8 cellular contexts compared by ENCODE assay signal in genomic region chr6:31582230-31582601, GRCh38. TPM values are rescaled to one million over a fixed set of nuclear protein-coding genes. Genes with fewer than 3 reads are reported as not detected.
DNase-seq lines count a peak whose midpoint lies in the region; ATAC-seq and TF ChIP-seq lines count a peak whose summit lies in the region.

LTB (minus strand) TSS chr6:31582424; CDS start chr6:31582417, 7 bp downstream.

- CTCF ChIA-PET in CD8-positive, alpha-beta T cell (lab: Charles Lee) = interaction anchor here (0.7 to 36.4 kb wide), 5 partner anchors 9 to 79 kb away, joined by 3 to 1206 read pairs (median 448); partner anchors contain the start of genes ATP6V1G2, C6orf47, DDX39B and LST1

- DNase-seq in CD8-positive, alpha-beta T cell = peak in 6 of 7 experiments; percentile 62 to 89 (median 72)
- DNase-seq in T follicular helper cell (ENCODE audit: low read depth) (peak; percentile 67), cardiac fibroblast (ENCODE audit: low read depth in 2 of 2) (no peak), mucosa of descending colon (peak in 2 of 3 donors; percentile 51 to 83), vagina (ENCODE audit: extremely low spot score in 2 of 2) (no peak), NCI-H1436 treated with DMSO at 0.1 percent for 48 hours (lab: John Stamatoyannopoulos, UW) (no peak), HPDE6-E6E7 (ENCODE audit: extremely low spot score) (no peak)

- H3K27ac ChIP-seq in CD8-positive, alpha-beta T cell (ENCODE audit: low read depth, low read length) = peak within 1 kb of the TSS; percentile 77
- H3K27ac ChIP-seq in vagina = peak within 1 kb of the TSS; percentile 92

- H3K36me3 ChIP-seq in CD8-positive, alpha-beta T cell (ENCODE audit: insufficient read depth, low read length) = no peaks in the 10 kb centered on the region
- no peaks in the 10 kb centered on the region for H3K36me3 ChIP-seq in mucosa of descending colon (ENCODE audit: low read depth)
- no peaks in the 10 kb centered on the region for H3K36me3 ChIP-seq in vagina

- TF ChIP-seq POLR2A in vagina (IDR thresholded peaks at IDR 0.05) = no peak

- peak within 1 kb of the TSS; percentile 96 for H3K27ac Mint-ChIP-seq in CD8-positive, alpha-beta T cell

- H3K4me3 ChIP-seq in CD8-positive, alpha-beta T cell (ENCODE audit: low read depth, low read length) = peak within 1 kb of the TSS; percentile 92
- H3K4me3 ChIP-seq in cardiac fibroblast (replicated peaks in 1 of 2; ENCODE audit: low read depth in 2 of 2, low read length in 2 of 2) (peak within 1 kb of the TSS; percentile 84 to 90), mucosa of descending colon (peak within 1 kb of the TSS; percentile 23), vagina (peak within 1 kb of the TSS; percentile 68 to 74)

- H3K27me3 ChIP-seq in CD8-positive, alpha-beta T cell (ENCODE audit: insufficient read depth, low read length) = no peaks in the 10 kb centered on the region
- no peaks in the 10 kb centered on the region for H3K27me3 ChIP-seq in vagina

- POLR2A ChIA-PET in CD8-positive, alpha-beta T cell (lab: Charles Lee) = interaction anchor here (0.7 to 16.5 kb wide), 19 partner anchors 8 to 233 kb away, joined by 3 to 387 read pairs (median 8); partner anchors contain the start of genes ATP6V1G2, BAG6, C6orf47 and DDX39B

- H3K36me3 Mint-ChIP-seq in CD8-positive, alpha-beta T cell = peaks cover 34% of the 10 kb centered on the region

- ATAC-seq in CD8-positive, alpha-beta T cell = peak; percentile 57
- peak; percentile 46 for ATAC-seq in mucosa of descending colon
- ATAC-seq in GM18868 (IDR thresholded peaks at IDR 0.05; ENCODE audit: unreplicated experiment) = no peak

- H3K27me3 Mint-ChIP-seq in CD8-positive, alpha-beta T cell (ENCODE audit: low read depth) = no peaks in the 10 kb centered on the region

- H3K9me3 ChIP-seq in CD8-positive, alpha-beta T cell (ENCODE audit: low read length) = no peaks in the 10 kb centered on the region
- no peaks in the 10 kb centered on the region for H3K9me3 ChIP-seq in mucosa of descending colon
- no peaks in the 10 kb centered on the region for H3K9me3 ChIP-seq in vagina

- intact Hi-C loops in CD8-positive, alpha-beta T cell (cut with DNase I, micrococcal nuclease) = loop anchor here (5.0 kb wide), 1 partner anchor 90 kb away; no protein-coding TSS in a partner anchor
- intact Hi-C loops in mucosa of descending colon (cut with DNase I, micrococcal nuclease) (no loop called here), vagina (cut with DNase I) (no loop called here)

- H3K4me3 Mint-ChIP-seq in CD8-positive, alpha-beta T cell = peak within 1 kb of the TSS; percentile 99

- no peak for TF ChIP-seq CTCF in CD8-positive, alpha-beta T cell (IDR thresholded peaks at IDR 0.05)
- TF ChIP-seq CTCF in cardiac fibroblast (IDR thresholded peaks at IDR 0.05; ENCODE audit: low read depth, low read length) (no peak), mucosa of descending colon (IDR thresholded peaks at IDR 0.05) (no peak), vagina (IDR thresholded peaks at IDR 0.05) (no peak)

- no peaks in the 10 kb centered on the region for H3K9me3 Mint-ChIP-seq in CD8-positive, alpha-beta T cell

- H3K4me1 ChIP-seq in CD8-positive, alpha-beta T cell (ENCODE audit: insufficient read depth, low read length) = peaks cover 71% of the 10 kb centered on the region
- peaks cover 5% of the 10 kb centered on the region for H3K4me1 ChIP-seq in mucosa of descending colon (ENCODE audit: low read depth)
- H3K4me1 ChIP-seq in vagina = peaks cover 25% of the 10 kb centered on the region

- H3K4me1 Mint-ChIP-seq in CD8-positive, alpha-beta T cell (ENCODE audit: low read depth) = peaks cover 77% of the 10 kb centered on the region

RNA-seq across cellular contexts. Expression of gene LTB, which starts in this region (rescaled TPM):
- 100 to 1,000 TPM; 180 to 204 TPM for total RNA-seq in CD8-positive, alpha-beta T cell
- total RNA-seq in mucosa of descending colon (1 to 10 TPM; 2.1 to 3.4 (median 2.2) TPM), vagina (5.4 TPM)

Comparison
In these comparisons a context has a peak if more than half of its experiments do, and no peak if none do; other contexts are left out.
1. RNA of gene LTB (total RNA-seq): 180 to 204 TPM in CD8-positive, alpha-beta T cell; 5.4 TPM in vagina (single experiment) and 2.1 to 3.4 TPM in mucosa of descending colon; every median in the first group is over 10 times any median in the second.
2. DNase-seq: peak in CD8-positive, alpha-beta T cell (6 of 7), T follicular helper cell (single experiment) and mucosa of descending colon (2 of 3); none in cardiac fibroblast (0 of 2), vagina (0 of 2), NCI-H1436 treated with DMSO at 0.1 percent for 48 hours (single experiment) and HPDE6-E6E7 (single experiment).
3. H3K4me3 ChIP-seq: peak in every context shown above with its lines; median percentile 92 in CD8-positive, alpha-beta T cell; 87 in cardiac fibroblast; 71 in vagina; 23 in mucosa of descending colon.
4. intact Hi-C loops: an anchor here in CD8-positive, alpha-beta T cell (5.0 kb wide); none called in mucosa of descending colon and vagina.